1 cellular context compared by ENCODE assay signal in the genomic region with DNA sequence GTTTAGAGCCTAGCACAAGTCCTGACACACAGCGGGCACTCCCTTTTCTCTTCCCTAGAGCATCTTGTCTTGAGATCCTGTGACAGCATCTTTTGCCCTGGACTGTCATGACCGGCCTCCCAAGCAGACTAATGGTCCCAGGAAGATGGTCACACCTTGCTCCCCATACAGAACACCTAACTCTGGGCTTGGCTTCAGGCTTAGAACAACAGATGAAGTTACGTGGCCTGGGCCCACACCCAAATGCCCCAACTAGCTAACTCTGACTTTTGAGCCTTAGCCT.
TF ChIP-seq lines count a peak whose summit lies in the region.

No MANE protein-coding gene starts in this region.

TF ChIP-seq in GM23338, 12 proteins besides CTCF, POLR2A, EP300 and RAD21 (continued from another document):
- TF ChIP-seq, protein P1, sequence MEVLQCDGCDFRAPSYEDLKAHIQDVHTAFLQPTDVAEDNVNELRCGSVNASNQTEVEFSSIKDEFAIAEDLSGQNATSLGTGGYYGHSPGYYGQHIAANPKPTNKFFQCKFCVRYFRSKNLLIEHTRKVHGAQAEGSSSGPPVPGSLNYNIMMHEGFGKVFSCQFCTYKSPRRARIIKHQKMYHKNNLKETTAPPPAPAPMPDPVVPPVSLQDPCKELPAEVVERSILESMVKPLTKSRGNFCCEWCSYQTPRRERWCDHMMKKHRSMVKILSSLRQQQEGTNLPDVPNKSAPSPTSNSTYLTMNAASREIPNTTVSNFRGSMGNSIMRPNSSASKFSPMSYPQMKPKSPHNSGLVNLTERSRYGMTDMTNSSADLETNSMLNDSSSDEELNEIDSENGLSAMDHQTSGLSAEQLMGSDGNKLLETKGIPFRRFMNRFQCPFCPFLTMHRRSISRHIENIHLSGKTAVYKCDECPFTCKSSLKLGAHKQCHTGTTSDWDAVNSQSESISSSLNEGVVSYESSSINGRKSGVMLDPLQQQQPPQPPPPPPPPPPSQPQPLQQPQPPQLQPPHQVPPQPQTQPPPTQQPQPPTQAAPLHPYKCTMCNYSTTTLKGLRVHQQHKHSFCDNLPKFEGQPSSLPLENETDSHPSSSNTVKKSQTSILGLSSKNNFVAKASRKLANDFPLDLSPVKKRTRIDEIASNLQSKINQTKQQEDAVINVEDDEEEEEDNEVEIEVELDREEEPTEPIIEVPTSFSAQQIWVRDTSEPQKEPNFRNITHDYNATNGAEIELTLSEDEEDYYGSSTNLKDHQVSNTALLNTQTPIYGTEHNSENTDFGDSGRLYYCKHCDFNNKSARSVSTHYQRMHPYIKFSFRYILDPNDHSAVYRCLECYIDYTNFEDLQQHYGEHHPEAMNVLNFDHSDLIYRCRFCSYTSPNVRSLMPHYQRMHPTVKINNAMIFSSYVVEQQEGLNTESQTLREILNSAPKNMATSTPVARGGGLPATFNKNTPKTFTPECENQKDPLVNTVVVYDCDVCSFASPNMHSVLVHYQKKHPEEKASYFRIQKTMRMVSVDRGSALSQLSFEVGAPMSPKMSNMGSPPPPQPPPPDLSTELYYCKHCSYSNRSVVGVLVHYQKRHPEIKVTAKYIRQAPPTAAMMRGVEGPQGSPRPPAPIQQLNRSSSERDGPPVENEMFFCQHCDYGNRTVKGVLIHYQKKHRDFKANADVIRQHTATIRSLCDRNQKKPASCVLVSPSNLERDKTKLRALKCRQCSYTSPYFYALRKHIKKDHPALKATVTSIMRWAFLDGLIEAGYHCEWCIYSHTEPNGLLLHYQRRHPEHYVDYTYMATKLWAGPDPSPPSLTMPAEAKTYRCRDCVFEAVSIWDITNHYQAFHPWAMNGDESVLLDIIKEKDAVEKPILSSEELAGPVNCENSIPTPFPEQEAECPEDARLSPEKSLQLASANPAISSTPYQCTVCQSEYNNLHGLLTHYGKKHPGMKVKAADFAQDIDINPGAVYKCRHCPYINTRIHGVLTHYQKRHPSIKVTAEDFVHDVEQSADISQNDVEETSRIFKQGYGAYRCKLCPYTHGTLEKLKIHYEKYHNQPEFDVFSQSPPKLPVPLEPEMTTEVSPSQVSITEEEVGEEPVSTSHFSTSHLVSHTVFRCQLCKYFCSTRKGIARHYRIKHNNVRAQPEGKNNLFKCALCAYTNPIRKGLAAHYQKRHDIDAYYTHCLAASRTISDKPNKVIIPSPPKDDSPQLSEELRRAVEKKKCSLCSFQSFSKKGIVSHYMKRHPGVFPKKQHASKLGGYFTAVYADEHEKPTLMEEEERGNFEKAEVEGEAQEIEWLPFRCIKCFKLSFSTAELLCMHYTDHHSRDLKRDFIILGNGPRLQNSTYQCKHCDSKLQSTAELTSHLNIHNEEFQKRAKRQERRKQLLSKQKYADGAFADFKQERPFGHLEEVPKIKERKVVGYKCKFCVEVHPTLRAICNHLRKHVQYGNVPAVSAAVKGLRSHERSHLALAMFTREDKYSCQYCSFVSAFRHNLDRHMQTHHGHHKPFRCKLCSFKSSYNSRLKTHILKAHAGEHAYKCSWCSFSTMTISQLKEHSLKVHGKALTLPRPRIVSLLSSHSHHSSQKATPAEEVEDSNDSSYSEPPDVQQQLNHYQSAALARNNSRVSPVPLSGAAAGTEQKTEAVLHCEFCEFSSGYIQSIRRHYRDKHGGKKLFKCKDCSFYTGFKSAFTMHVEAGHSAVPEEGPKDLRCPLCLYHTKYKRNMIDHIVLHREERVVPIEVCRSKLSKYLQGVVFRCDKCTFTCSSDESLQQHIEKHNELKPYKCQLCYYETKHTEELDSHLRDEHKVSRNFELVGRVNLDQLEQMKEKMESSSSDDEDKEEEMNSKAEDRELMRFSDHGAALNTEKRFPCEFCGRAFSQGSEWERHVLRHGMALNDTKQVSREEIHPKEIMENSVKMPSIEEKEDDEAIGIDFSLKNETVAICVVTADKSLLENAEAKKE (CRISPR knock-in tag; IDR thresholded peaks at IDR 0.05) = no peak
- TF ChIP-seq ZNF331 (CRISPR knock-in tag; IDR thresholded peaks at IDR 0.05; ENCODE audit: low read depth) (no peak), STAT1 (IDR thresholded peaks at IDR 0.05; ENCODE audit: unreplicated experiment) (no peak), EZH2 (IDR thresholded peaks at IDR 0.05; ENCODE audit: low read depth, unreplicated experiment) (no peak), CREB1 (CRISPR knock-in tag; IDR thresholded peaks at IDR 0.05; ENCODE audit: low read depth) (no peak)
- TF ChIP-seq, protein P2, sequence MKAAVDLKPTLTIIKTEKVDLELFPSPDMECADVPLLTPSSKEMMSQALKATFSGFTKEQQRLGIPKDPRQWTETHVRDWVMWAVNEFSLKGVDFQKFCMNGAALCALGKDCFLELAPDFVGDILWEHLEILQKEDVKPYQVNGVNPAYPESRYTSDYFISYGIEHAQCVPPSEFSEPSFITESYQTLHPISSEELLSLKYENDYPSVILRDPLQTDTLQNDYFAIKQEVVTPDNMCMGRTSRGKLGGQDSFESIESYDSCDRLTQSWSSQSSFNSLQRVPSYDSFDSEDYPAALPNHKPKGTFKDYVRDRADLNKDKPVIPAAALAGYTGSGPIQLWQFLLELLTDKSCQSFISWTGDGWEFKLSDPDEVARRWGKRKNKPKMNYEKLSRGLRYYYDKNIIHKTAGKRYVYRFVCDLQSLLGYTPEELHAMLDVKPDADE (IDR thresholded peaks at IDR 0.05) = no peak
